Comparison of ENCODE assay signal across 1 cellular context in genomic region chr10:73991846-73992245, GRCh38.
A peak's percentile ranks its signal among the peaks of the same experiment; 100 is the strongest.
TF ChIP-seq lines count a peak whose summit lies in the region.

No MANE protein-coding gene starts in this region.

TF ChIP-seq in K562, 482 proteins besides CTCF, POLR2A, EP300 and RAD21 (continued from another document):
- TF ChIP-seq MLLT1 (IDR thresholded peaks at IDR 0.05), result peak; percentile 93 to 94
- TF ChIP-seq, protein P1, sequence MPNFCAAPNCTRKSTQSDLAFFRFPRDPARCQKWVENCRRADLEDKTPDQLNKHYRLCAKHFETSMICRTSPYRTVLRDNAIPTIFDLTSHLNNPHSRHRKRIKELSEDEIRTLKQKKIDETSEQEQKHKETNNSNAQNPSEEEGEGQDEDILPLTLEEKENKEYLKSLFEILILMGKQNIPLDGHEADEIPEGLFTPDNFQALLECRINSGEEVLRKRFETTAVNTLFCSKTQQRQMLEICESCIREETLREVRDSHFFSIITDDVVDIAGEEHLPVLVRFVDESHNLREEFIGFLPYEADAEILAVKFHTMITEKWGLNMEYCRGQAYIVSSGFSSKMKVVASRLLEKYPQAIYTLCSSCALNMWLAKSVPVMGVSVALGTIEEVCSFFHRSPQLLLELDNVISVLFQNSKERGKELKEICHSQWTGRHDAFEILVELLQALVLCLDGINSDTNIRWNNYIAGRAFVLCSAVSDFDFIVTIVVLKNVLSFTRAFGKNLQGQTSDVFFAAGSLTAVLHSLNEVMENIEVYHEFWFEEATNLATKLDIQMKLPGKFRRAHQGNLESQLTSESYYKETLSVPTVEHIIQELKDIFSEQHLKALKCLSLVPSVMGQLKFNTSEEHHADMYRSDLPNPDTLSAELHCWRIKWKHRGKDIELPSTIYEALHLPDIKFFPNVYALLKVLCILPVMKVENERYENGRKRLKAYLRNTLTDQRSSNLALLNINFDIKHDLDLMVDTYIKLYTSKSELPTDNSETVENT (CRISPR knock-in tag; IDR thresholded peaks at IDR 0.05), result no peak
- TF ChIP-seq, protein P2, sequence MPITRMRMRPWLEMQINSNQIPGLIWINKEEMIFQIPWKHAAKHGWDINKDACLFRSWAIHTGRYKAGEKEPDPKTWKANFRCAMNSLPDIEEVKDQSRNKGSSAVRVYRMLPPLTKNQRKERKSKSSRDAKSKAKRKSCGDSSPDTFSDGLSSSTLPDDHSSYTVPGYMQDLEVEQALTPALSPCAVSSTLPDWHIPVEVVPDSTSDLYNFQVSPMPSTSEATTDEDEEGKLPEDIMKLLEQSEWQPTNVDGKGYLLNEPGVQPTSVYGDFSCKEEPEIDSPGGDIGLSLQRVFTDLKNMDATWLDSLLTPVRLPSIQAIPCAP (CRISPR knock-in tag; IDR thresholded peaks at IDR 0.05; ENCODE audit: borderline replicate concordance), result no peak
- no peak for TF ChIP-seq NCOA4 (IDR thresholded peaks at IDR 0.05; ENCODE audit: partially characterized antibody)
- no peak for TF ChIP-seq RBM34 (IDR thresholded peaks at IDR 0.05; ENCODE audit: borderline replicate concordance, insufficient read depth, low read length)
- no peak for TF ChIP-seq RFX1 (IDR thresholded peaks at IDR 0.05)
- no peak for TF ChIP-seq ATF3 (IDR thresholded peaks at IDR 0.05)
- TF ChIP-seq ATF3 (CRISPR knock-in tag; conservative IDR thresholded peaks at IDR 0.05), result no peak
- no peak for TF ChIP-seq HEY1 (CRISPR knock-in tag; IDR thresholded peaks at IDR 0.05; ENCODE audit: borderline replicate concordance)
- 0 out of 2 replicates have a peak, but pooled peaks have one; percentile 12 for TF ChIP-seq PML (IDR thresholded peaks at IDR 0.05; ENCODE audit: low read length)
- TF ChIP-seq ZNF408 (CRISPR knock-in tag; IDR thresholded peaks at IDR 0.05; ENCODE audit: low read depth), result no peak
- no peak for TF ChIP-seq DLX4 (CRISPR knock-in tag; IDR thresholded peaks at IDR 0.05)
- peak; percentile 55 for TF ChIP-seq EGR1 (conservative IDR thresholded peaks at IDR 0.05)
- no peak for TF ChIP-seq RBM17 (IDR thresholded peaks at IDR 0.05; ENCODE audit: borderline replicate concordance, low read depth, low read length)
- no peak for TF ChIP-seq HMGN3 (IDR thresholded peaks at IDR 0.05; ENCODE audit: borderline replicate concordance, extremely low read depth, insufficient read length, low read depth, low read length)
- no peak for TF ChIP-seq SNIP1 (IDR thresholded peaks at IDR 0.05; ENCODE audit: low read depth)
- no peak for TF ChIP-seq ZNF184 (CRISPR knock-in tag; IDR thresholded peaks at IDR 0.05)
- no peak for TF ChIP-seq PURB (CRISPR knock-in tag; IDR thresholded peaks at IDR 0.05; ENCODE audit: low read depth)
- 0 out of 2 replicates have a peak, but pooled peaks have one; percentile 76 for TF ChIP-seq OTX1 (CRISPR knock-in tag; IDR thresholded peaks at IDR 0.05)
- TF ChIP-seq ZNF695 (CRISPR knock-in tag; IDR thresholded peaks at IDR 0.05), result no peak
- TF ChIP-seq ZSCAN32 (CRISPR knock-in tag; IDR thresholded peaks at IDR 0.05), result no peak
- peak; percentile 54; the same call in 1 of the 2 replicates for TF ChIP-seq POLR2H (tag; IDR thresholded peaks at IDR 0.05; ENCODE audit: low read depth)
- TF ChIP-seq RFX7 (CRISPR knock-in tag; IDR thresholded peaks at IDR 0.05), result no peak
- TF ChIP-seq RB1 (IDR thresholded peaks at IDR 0.05; ENCODE audit: low read depth), result no peak
- 0 out of 2 replicates have a peak, but pooled peaks have one; percentile 32 for TF ChIP-seq SMAD3 (CRISPR knock-in tag; conservative IDR thresholded peaks at IDR 0.05)
- TF ChIP-seq CBX1 (IDR thresholded peaks at IDR 0.05; ENCODE audit: low read depth), result no peak
- TF ChIP-seq, protein P3, sequence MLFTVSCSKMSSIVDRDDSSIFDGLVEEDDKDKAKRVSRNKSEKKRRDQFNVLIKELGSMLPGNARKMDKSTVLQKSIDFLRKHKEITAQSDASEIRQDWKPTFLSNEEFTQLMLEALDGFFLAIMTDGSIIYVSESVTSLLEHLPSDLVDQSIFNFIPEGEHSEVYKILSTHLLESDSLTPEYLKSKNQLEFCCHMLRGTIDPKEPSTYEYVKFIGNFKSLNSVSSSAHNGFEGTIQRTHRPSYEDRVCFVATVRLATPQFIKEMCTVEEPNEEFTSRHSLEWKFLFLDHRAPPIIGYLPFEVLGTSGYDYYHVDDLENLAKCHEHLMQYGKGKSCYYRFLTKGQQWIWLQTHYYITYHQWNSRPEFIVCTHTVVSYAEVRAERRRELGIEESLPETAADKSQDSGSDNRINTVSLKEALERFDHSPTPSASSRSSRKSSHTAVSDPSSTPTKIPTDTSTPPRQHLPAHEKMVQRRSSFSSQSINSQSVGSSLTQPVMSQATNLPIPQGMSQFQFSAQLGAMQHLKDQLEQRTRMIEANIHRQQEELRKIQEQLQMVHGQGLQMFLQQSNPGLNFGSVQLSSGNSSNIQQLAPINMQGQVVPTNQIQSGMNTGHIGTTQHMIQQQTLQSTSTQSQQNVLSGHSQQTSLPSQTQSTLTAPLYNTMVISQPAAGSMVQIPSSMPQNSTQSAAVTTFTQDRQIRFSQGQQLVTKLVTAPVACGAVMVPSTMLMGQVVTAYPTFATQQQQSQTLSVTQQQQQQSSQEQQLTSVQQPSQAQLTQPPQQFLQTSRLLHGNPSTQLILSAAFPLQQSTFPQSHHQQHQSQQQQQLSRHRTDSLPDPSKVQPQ (CRISPR knock-in tag; IDR thresholded peaks at IDR 0.05; ENCODE audit: borderline replicate concordance), result no peak
- TF ChIP-seq, protein P4, sequence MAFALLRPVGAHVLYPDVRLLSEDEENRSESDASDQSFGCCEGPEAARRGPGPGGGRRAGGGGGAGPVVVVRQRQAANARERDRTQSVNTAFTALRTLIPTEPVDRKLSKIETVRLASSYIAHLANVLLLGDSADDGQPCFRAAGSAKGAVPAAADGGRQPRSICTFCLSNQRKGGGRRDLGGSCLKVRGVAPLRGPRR (CRISPR knock-in tag; IDR thresholded peaks at IDR 0.05), result no peak
- peak; percentile 73 for TF ChIP-seq SMARCE1 (IDR thresholded peaks at IDR 0.05)
- TF ChIP-seq PCBP2 (IDR thresholded peaks at IDR 0.05; ENCODE audit: low read depth, low read length, poor library complexity, severe bottlenecking), result no peak
- TF ChIP-seq ZBTB2 (IDR thresholded peaks at IDR 0.05), result peak; percentile 73
- peak; percentile 58; the same call in 1 of the 2 replicates for TF ChIP-seq CREM (IDR thresholded peaks at IDR 0.05; ENCODE audit: low read depth)
- no peak for TF ChIP-seq TARDBP (IDR thresholded peaks at IDR 0.05)
- no peak for TF ChIP-seq TCF7L2 (IDR thresholded peaks at IDR 0.05; ENCODE audit: low read depth, low read length)
- no peak for TF ChIP-seq ZNF274 (IDR thresholded peaks at IDR 0.05; ENCODE audit: borderline replicate concordance, low read depth, low read length)
- no peak for TF ChIP-seq ADNP (tag; IDR thresholded peaks at IDR 0.05)
- TF ChIP-seq, protein P5, sequence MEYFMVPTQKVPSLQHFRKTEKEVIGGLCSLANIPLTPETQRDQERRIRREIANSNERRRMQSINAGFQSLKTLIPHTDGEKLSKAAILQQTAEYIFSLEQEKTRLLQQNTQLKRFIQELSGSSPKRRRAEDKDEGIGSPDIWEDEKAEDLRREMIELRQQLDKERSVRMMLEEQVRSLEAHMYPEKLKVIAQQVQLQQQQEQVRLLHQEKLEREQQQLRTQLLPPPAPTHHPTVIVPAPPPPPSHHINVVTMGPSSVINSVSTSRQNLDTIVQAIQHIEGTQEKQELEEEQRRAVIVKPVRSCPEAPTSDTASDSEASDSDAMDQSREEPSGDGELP (CRISPR knock-in tag; IDR thresholded peaks at IDR 0.05; ENCODE audit: borderline replicate concordance), result no peak
